In genomic region chr11:127350476-127350875, GRCh38 we compare ENCODE assay signal across 3 cellular contexts.
A peak's percentile ranks its signal among the peaks of the same experiment; 100 is the strongest.
TF ChIP-seq lines count a peak whose summit lies in the region.

No MANE protein-coding gene starts in this region.

TF ChIP-seq in liver, 16 proteins besides CTCF, POLR2A, EP300 and RAD21:
- TF ChIP-seq, protein P1, sequence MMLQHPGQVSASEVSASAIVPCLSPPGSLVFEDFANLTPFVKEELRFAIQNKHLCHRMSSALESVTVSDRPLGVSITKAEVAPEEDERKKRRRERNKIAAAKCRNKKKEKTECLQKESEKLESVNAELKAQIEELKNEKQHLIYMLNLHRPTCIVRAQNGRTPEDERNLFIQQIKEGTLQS (IDR thresholded peaks at IDR 0.05): no peak
- TF ChIP-seq TAF1 (conservative IDR thresholded peaks at IDR 0.05) (no peak), HNF4A (conservative IDR thresholded peaks at IDR 0.05) (peak; percentile 50 to 71), RXRA (IDR thresholded peaks at IDR 0.05) (peak in 1 of 2 donors; percentile 45), GABPA (IDR thresholded peaks at IDR 0.05 in 1 of 2, conservative IDR thresholded peaks at IDR 0.05 in 1 of 2) (no peak), SP1 (IDR thresholded peaks at IDR 0.05) (no peak), FOXA1 (IDR thresholded peaks at IDR 0.05) (no peak), NR2F2 (IDR thresholded peaks at IDR 0.05) (no peak), YY1 (IDR thresholded peaks at IDR 0.05) (no peak), HNF4G (IDR thresholded peaks at IDR 0.05) (no peak), EGR1 (IDR thresholded peaks at IDR 0.05; ENCODE audit: low read depth in 2 of 2) (no peak), JUND (IDR thresholded peaks at IDR 0.05) (no peak), FOXA2 (IDR thresholded peaks at IDR 0.05) (no peak)
- TF ChIP-seq, protein P2, sequence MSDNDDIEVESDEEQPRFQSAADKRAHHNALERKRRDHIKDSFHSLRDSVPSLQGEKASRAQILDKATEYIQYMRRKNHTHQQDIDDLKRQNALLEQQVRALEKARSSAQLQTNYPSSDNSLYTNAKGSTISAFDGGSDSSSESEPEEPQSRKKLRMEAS (IDR thresholded peaks at IDR 0.05): no peak
- TF ChIP-seq, protein P3, sequence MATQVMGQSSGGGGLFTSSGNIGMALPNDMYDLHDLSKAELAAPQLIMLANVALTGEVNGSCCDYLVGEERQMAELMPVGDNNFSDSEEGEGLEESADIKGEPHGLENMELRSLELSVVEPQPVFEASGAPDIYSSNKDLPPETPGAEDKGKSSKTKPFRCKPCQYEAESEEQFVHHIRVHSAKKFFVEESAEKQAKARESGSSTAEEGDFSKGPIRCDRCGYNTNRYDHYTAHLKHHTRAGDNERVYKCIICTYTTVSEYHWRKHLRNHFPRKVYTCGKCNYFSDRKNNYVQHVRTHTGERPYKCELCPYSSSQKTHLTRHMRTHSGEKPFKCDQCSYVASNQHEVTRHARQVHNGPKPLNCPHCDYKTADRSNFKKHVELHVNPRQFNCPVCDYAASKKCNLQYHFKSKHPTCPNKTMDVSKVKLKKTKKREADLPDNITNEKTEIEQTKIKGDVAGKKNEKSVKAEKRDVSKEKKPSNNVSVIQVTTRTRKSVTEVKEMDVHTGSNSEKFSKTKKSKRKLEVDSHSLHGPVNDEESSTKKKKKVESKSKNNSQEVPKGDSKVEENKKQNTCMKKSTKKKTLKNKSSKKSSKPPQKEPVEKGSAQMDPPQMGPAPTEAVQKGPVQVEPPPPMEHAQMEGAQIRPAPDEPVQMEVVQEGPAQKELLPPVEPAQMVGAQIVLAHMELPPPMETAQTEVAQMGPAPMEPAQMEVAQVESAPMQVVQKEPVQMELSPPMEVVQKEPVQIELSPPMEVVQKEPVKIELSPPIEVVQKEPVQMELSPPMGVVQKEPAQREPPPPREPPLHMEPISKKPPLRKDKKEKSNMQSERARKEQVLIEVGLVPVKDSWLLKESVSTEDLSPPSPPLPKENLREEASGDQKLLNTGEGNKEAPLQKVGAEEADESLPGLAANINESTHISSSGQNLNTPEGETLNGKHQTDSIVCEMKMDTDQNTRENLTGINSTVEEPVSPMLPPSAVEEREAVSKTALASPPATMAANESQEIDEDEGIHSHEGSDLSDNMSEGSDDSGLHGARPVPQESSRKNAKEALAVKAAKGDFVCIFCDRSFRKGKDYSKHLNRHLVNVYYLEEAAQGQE (IDR thresholded peaks at IDR 0.05): no peak
- TF ChIP-seq, protein P4, sequence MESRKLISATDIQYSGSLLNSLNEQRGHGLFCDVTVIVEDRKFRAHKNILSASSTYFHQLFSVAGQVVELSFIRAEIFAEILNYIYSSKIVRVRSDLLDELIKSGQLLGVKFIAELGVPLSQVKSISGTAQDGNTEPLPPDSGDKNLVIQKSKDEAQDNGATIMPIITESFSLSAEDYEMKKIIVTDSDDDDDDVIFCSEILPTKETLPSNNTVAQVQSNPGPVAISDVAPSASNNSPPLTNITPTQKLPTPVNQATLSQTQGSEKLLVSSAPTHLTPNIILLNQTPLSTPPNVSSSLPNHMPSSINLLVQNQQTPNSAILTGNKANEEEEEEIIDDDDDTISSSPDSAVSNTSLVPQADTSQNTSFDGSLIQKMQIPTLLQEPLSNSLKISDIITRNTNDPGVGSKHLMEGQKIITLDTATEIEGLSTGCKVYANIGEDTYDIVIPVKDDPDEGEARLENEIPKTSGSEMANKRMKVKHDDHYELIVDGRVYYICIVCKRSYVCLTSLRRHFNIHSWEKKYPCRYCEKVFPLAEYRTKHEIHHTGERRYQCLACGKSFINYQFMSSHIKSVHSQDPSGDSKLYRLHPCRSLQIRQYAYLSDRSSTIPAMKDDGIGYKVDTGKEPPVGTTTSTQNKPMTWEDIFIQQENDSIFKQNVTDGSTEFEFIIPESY (IDR thresholded peaks at IDR 0.05): no peak
TF ChIP-seq in liver: peak in this region for 2.

TF ChIP-seq in HepG2, 621 proteins besides CTCF, POLR2A, EP300 and RAD21:
- TF ChIP-seq BRCA1 (CRISPR knock-in tag; IDR thresholded peaks at IDR 0.05): no peak
- TF ChIP-seq U2AF2 (IDR thresholded peaks at IDR 0.05; ENCODE audit: low read depth, low read length): no peak
- TF ChIP-seq ETV5 (CRISPR knock-in tag; IDR thresholded peaks at IDR 0.05; ENCODE audit: borderline replicate concordance): no peak
- TF ChIP-seq POLR2AphosphoS2 (IDR thresholded peaks at IDR 0.05; ENCODE audit: low read depth, low read length): no peak
- TF ChIP-seq ZNF530 (CRISPR knock-in tag; IDR thresholded peaks at IDR 0.05; ENCODE audit: low read depth): no peak
- TF ChIP-seq ZNF878 (CRISPR knock-in tag; IDR thresholded peaks at IDR 0.05): no peak
- no peak for TF ChIP-seq SMYD3 (CRISPR knock-in tag; IDR thresholded peaks at IDR 0.05)
- TF ChIP-seq, protein P5, sequence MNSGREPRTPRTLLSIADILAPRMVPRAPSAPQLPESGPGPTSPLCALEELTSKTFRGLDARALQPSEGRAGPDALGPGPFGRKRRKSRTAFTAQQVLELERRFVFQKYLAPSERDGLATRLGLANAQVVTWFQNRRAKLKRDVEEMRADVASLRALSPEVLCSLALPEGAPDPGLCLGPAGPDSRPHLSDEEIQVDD (CRISPR knock-in tag; IDR thresholded peaks at IDR 0.05; ENCODE audit: borderline replicate concordance): no peak
- no peak for TF ChIP-seq ZNF644 (CRISPR knock-in tag; IDR thresholded peaks at IDR 0.05; ENCODE audit: low read depth)
- no peak for TF ChIP-seq AKNA (CRISPR knock-in tag; IDR thresholded peaks at IDR 0.05; ENCODE audit: borderline replicate concordance)

TF ChIP-seq in SK-N-SH, 30 proteins besides CTCF, POLR2A, EP300 and RAD21:
- TF ChIP-seq RFX5 (IDR thresholded peaks at IDR 0.05; ENCODE audit: low read length) (no peak), SMC3 (IDR thresholded peaks at IDR 0.05; ENCODE audit: low read depth, low read length) (no peak), MEF2A (IDR thresholded peaks at IDR 0.05; ENCODE audit: borderline replicate concordance, low read depth) (no peak), RXRA (IDR thresholded peaks at IDR 0.05; ENCODE audit: borderline replicate concordance, low read depth) (no peak), FOSL2 (IDR thresholded peaks at IDR 0.05; ENCODE audit: borderline replicate concordance, low read depth) (no peak), TAF1 (IDR thresholded peaks at IDR 0.05; ENCODE audit: borderline replicate concordance, low read depth, low read length) (no peak), YY1 (IDR thresholded peaks at IDR 0.05; ENCODE audit: low read depth) (no peak), FOXJ3 (CRISPR knock-in tag; IDR thresholded peaks at IDR 0.05) (no peak), GABPA (IDR thresholded peaks at IDR 0.05; ENCODE audit: low read depth) (no peak), NFIC (IDR thresholded peaks at IDR 0.05; ENCODE audit: borderline replicate concordance) (no peak), MXI1 (IDR thresholded peaks at IDR 0.05; ENCODE audit: low read depth, low read length) (no peak), TEAD4 (IDR thresholded peaks at IDR 0.05; ENCODE audit: borderline replicate concordance, insufficient read depth) (no peak), TCF12 (IDR thresholded peaks at IDR 0.05) (no peak), RCOR1 (IDR thresholded peaks at IDR 0.05; ENCODE audit: low read length) (no peak)
- TF ChIP-seq, protein P2 (IDR thresholded peaks at IDR 0.05; ENCODE audit: low read depth): no peak
- TF ChIP-seq, protein P4 (IDR thresholded peaks at IDR 0.05; ENCODE audit: borderline replicate concordance, low read depth): no peak
- TF ChIP-seq, protein P6, sequence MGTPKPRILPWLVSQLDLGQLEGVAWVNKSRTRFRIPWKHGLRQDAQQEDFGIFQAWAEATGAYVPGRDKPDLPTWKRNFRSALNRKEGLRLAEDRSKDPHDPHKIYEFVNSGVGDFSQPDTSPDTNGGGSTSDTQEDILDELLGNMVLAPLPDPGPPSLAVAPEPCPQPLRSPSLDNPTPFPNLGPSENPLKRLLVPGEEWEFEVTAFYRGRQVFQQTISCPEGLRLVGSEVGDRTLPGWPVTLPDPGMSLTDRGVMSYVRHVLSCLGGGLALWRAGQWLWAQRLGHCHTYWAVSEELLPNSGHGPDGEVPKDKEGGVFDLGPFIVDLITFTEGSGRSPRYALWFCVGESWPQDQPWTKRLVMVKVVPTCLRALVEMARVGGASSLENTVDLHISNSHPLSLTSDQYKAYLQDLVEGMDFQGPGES (IDR thresholded peaks at IDR 0.05; ENCODE audit: low read depth, low read length): no peak
- TF ChIP-seq, protein P7, sequence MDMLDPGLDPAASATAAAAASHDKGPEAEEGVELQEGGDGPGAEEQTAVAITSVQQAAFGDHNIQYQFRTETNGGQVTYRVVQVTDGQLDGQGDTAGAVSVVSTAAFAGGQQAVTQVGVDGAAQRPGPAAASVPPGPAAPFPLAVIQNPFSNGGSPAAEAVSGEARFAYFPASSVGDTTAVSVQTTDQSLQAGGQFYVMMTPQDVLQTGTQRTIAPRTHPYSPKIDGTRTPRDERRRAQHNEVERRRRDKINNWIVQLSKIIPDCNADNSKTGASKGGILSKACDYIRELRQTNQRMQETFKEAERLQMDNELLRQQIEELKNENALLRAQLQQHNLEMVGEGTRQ (IDR thresholded peaks at IDR 0.05; ENCODE audit: borderline replicate concordance, low read depth, low read length): no peak
- TF ChIP-seq, protein P8, sequence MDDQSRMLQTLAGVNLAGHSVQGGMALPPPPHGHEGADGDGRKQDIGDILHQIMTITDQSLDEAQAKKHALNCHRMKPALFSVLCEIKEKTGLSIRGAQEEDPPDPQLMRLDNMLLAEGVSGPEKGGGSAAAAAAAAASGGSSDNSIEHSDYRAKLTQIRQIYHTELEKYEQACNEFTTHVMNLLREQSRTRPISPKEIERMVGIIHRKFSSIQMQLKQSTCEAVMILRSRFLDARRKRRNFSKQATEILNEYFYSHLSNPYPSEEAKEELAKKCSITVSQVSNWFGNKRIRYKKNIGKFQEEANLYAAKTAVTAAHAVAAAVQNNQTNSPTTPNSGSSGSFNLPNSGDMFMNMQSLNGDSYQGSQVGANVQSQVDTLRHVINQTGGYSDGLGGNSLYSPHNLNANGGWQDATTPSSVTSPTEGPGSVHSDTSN (IDR thresholded peaks at IDR 0.05): no peak
